ENCODE assay signal across 21 cellular contexts in the genomic region with DNA sequence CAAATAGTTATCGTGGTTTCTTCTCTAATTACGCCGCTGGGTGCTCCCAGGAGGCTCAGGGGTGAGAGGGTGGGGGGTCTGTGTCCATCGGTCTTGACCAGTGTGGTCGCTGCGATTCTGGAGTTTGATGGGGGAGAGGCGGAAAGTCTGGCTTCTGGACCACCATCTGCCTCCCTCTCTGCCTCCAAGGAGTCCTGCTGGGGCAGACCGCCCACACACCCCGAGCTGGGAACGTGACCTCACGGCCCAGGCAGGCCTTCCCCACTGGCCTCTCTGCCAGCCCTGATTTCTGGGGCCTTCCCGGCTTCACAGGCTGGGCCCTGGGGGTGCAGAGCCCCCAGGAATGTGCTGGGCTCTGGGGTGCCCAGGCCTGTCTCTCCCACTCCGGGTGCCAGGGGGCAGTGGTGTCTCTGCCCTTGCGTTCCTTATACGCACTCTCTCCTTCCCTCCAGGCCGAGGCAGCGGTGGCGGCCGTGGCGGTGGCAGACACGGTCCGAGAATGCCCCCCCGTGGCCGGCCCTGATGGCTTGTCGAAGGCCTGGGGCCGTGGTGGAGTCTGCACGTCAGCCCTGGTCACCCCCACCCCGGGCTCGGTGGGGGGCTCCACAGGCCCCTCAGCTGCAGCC. TPM values are rescaled to one million over a fixed set of nuclear protein-coding genes. Genes with fewer than 3 reads are reported as not detected.
DNase-seq lines count a peak whose midpoint lies in the region; ATAC-seq, FAIRE-seq and TF ChIP-seq lines count a peak whose summit lies in the region.
"Had no signal": no experiment of that assay in that cellular context is flagged by ENCODE, and none has a peak within 500 bp of the region (broad histone marks: within the 10 kb centered on the region; RNA-seq: fewer than 3 reads in every experiment).

No MANE protein-coding gene starts in this region.

- H3K14ac ChIP-seq in H9 (ENCODE audit: insufficient read depth, low read length) = no peak overlapping the region

- H4K20me1 ChIP-seq in H9 (ENCODE audit: control insufficient read depth, insufficient read depth, insufficient read length) = no peaks in the 10 kb centered on the region

- H4K91ac ChIP-seq in H9 (ENCODE audit: insufficient read length, low read depth, low read length) = no peak overlapping the region

- no peak overlapping the region for H3K23ac ChIP-seq in H9 (ENCODE audit: insufficient read length, low read depth, low read length)

- CTCF ChIA-PET in A549 (lab: Yijun Ruan, JAX) = interaction anchor here (0.6 to 1.9 kb wide), 5 partner anchors 13 to 407 kb away, joined by 3 to 6 read pairs (median 3); no protein-coding TSS in a partner anchor

- H3K4ac ChIP-seq in H9 (ENCODE audit: low read depth, low read length) = no peak overlapping the region

- no peak overlapping the region for H3K9ac ChIP-seq in H9 (ENCODE audit: extremely low read depth, insufficient read length, low read length)

- H4K8ac ChIP-seq in H9 (replicated peaks; ENCODE audit: insufficient read length, low read depth, low read length) = no peak overlapping the region

- no peaks in the 10 kb centered on the region for H3K27me3 Mint-ChIP-seq in H9 (ENCODE audit: low read depth)
- H3K27me3 Mint-ChIP-seq: activated CD4-positive, alpha-beta T cell treated with anti-CD3 and anti-CD28 coated beads, Interleukin-2, amount 10 ng/mL, durations not matched to agents 24 days and 14 days had no signal

- no peak overlapping the region for H3T11ph ChIP-seq in H9 (ENCODE audit: low read length)

- H3K27me3 ChIP-seq in H9 (ENCODE audit: insufficient read depth, low read length) (no peaks in the 10 kb centered on the region), aorta (ENCODE audit: control insufficient read depth in 1 of 2, insufficient read depth in 2 of 2, low read length in 1 of 2) (no peaks in the 10 kb centered on the region)
- H3K27me3 ChIP-seq: ascending aorta had no signal

- intact Hi-C loops in aorta (cut with DNase I) = no loop called here
- intact Hi-C loops in posterior cingulate gyrus (cut with DNase I) = no loop called here

- H3K79me2 ChIP-seq in H9 (ENCODE audit: insufficient read depth, low read length) = no peaks in the 10 kb centered on the region

- no peak overlapping the region for H2BK120ac ChIP-seq in H9 (ENCODE audit: low read depth, low read length, poor library complexity, severe bottlenecking)

- 0 out of 5 replicates have a peak, but pooled peaks of 1 of the 2 experiments have one; percentile 5 for TF ChIP-seq RAD21 in A549 (conservative IDR thresholded peaks at IDR 0.05 in 1 of 2, IDR thresholded peaks at IDR 0.05 in 1 of 2)

- H2BK5ac ChIP-seq in H9 (ENCODE audit: insufficient read length, low read length) = no peak overlapping the region

- 87% methylated on average over 23 of the region's 29 CpGs for WGBS in A549 (ENCODE audit: missing lambda C conversion rate)
- WGBS in H9 (ENCODE audit: extremely low coverage, insufficient read length, low lambda C conversion rate) = no CpG with 5 or more reads among the region's 29 CpGs
- WGBS in aorta, 2 donors = 81 to 82% methylated on average over 22 to 29 of the region's 29 CpGs

- no peak for TF ChIP-seq EP300 in A549 (IDR thresholded peaks at IDR 0.05)

- H2AFZ ChIP-seq in H9 (ENCODE audit: low read length) = no peak overlapping the region

- H3K4me3 ChIP-seq in A549 = no peak overlapping the region
- no peak overlapping the region for H3K4me3 ChIP-seq in aorta (ENCODE audit: low read length in 2 of 2)
- H3K4me3 ChIP-seq: ascending aorta had no signal

- no peak for TF ChIP-seq CTCF in A549 (IDR thresholded peaks at IDR 0.05)
- peak; percentile 55 for TF ChIP-seq CTCF in H9 (conservative IDR thresholded peaks at IDR 0.05)

- H4K5ac ChIP-seq in H9 (ENCODE audit: insufficient read length, low read depth, low read length) = no peak overlapping the region

- H2BK15ac ChIP-seq in H9 (ENCODE audit: low read depth, low read length) = no peak overlapping the region

- H3K79me1 ChIP-seq in H9 (ENCODE audit: insufficient read depth, low read depth, low read length, poor library complexity, severe bottlenecking) = no peaks in the 10 kb centered on the region

- no peaks in the 10 kb centered on the region for H3K4me1 ChIP-seq in A549
- no peaks in the 10 kb centered on the region for H3K4me1 ChIP-seq in H9 (ENCODE audit: insufficient read depth, low read length)
- no peaks in the 10 kb centered on the region for H3K4me1 ChIP-seq in aorta (ENCODE audit: control insufficient read depth in 1 of 2, insufficient read depth in 2 of 2, low read length in 2 of 2)
- H3K4me1 ChIP-seq: ascending aorta had no signal

- H3K23me2 ChIP-seq in H9 (ENCODE audit: insufficient read length, low read depth, low read length, poor library complexity, severe bottlenecking) = no peaks in the 10 kb centered on the region

- H3K36me3 Mint-ChIP-seq in H9 (ENCODE audit: insufficient read depth in 1 of 3, low read depth in 3 of 3) = peaks cover 3 to 7% (median 5%) of the 10 kb centered on the region in 3 experiments; a peak in 5 of 7 replicates

- H3K4me3 Mint-ChIP-seq in H9 = no peak overlapping the region
- H3K4me3 Mint-ChIP-seq: activated CD4-positive, alpha-beta T cell treated with anti-CD3 and anti-CD28 coated beads, Interleukin-2, amount 10 ng/mL, durations not matched to agents 24 days and 14 days; T-helper 2 cell treated with Interferon-gamma antibody and Interleukin-4, amounts not matched to agents 5 μg/mL and 100 μg/mL, for 36 hours had no signal

- POLR2A ChIA-PET in A549 (lab: Yijun Ruan, JAX) = no interaction called here

- H3K27ac ChIP-seq in A549 (no peak overlapping the region), H9 (ENCODE audit: insufficient read length, low read depth, low read length) (no peak overlapping the region), aorta (ENCODE audit: low read depth in 1 of 2, low read length in 2 of 2) (no peak overlapping the region)
- H3K27ac ChIP-seq: ascending aorta had no signal

- H3K4me2 ChIP-seq in A549 (no peak overlapping the region), H9 (ENCODE audit: insufficient read depth, insufficient read length, low read length) (no peak overlapping the region)

- ATAC-seq in A549 (peak; percentile 23 to 60; a peak in 3 of 6 replicates), SK-N-SH treated with all-trans-retinoic acid at 6 μM for 48 hours (peak; percentile 27), aorta (ENCODE audit: low FRiP score) (no peak), HG03442 (IDR thresholded peaks at IDR 0.05; ENCODE audit: unreplicated experiment) (no peak)
- ATAC-seq: right cardiac atrium had no signal

- no peak overlapping the region for H2BK20ac ChIP-seq in H9 (ENCODE audit: low read depth, low read length, poor library complexity, severe bottlenecking)

- DNase-seq in A549 (ENCODE audit: low read depth in 1 of 2, low spot score in 1 of 2) (no peak), H9 (no peak), iPS-NIHi7 (ENCODE audit: extremely low spot score) (peak; percentile 53), aorta (no peak), posterior cingulate gyrus (no peak), UCSD-AML1 (lab: John Stamatoyannopoulos, UW; ENCODE audit: unreplicated experiment) (no peak)
- DNase-seq: activated CD4-positive, alpha-beta T cell treated with anti-CD3 and anti-CD28 coated beads, Interleukin-2, amount 10 ng/mL, durations not matched to agents 24 days and 14 days; activated naive CD4-positive, alpha-beta T cell treated with Interleukin-2 at 50 U/mL for 16 hours; cortex of kidney; KBM-7; mesendoderm; NCI-H1417 treated with DMSO at 0.1 percent for 48 hours; NK-92 treated with Interleukin-12 subunit alpha and Interleukin-12 subunit beta, amount 100 ng/mL, for 24 hours; right cardiac atrium; SHP77 had no signal

- H3K27ac Mint-ChIP-seq in H9 = no peak overlapping the region
- H3K27ac Mint-ChIP-seq: activated CD4-positive, alpha-beta T cell treated with anti-CD3 and anti-CD28 coated beads, Interleukin-2, amount 10 ng/mL, durations not matched to agents 24 days and 14 days; T-helper 2 cell treated with Interferon-gamma antibody and Interleukin-4, amounts not matched to agents 5 μg/mL and 100 μg/mL, for 36 hours had no signal

- H3K4me1 Mint-ChIP-seq in H9 = peaks cover 3 to 4% of the 10 kb centered on the region in 2 experiments; a peak in 2 of 4 replicates
- H3K4me1 Mint-ChIP-seq: activated CD4-positive, alpha-beta T cell treated with anti-CD3 and anti-CD28 coated beads, Interleukin-2, amount 10 ng/mL, durations not matched to agents 24 days and 14 days had no signal

- H3K18ac ChIP-seq in H9 (ENCODE audit: insufficient read length, low read depth, low read length) = no peak overlapping the region

- no peak overlapping the region for H2AK5ac ChIP-seq in H9 (ENCODE audit: insufficient read length, low read length)

- no peak overlapping the region for H3K56ac ChIP-seq in H9 (ENCODE audit: insufficient read length, low read depth, low read length)

- FAIRE-seq in A549 (lab: Jason Lieb, UNC) = no peak
- FAIRE-seq: D721Med, islet of Langerhans had no signal

- no peak for TF ChIP-seq POLR2A in A549 (IDR thresholded peaks at IDR 0.05; ENCODE audit: low read length)

- H2BK12ac ChIP-seq in H9 (ENCODE audit: insufficient read length, low read depth, low read length) = no peak overlapping the region

- H3K9me3 ChIP-seq in A549 (no peaks in the 10 kb centered on the region), H9 (ENCODE audit: control insufficient read depth, low read depth, low read length) (no peaks in the 10 kb centered on the region), aorta (ENCODE audit: control insufficient read depth, low read length) (no peaks in the 10 kb centered on the region)
- H3K9me3 ChIP-seq: ascending aorta had no signal

- H3K36me3 ChIP-seq in aorta (ENCODE audit: control insufficient read depth in 1 of 2, insufficient read depth in 2 of 2, low read length in 1 of 2) = no peaks in the 10 kb centered on the region
- H3K36me3 ChIP-seq: ascending aorta had no signal

- H3K9me3 Mint-ChIP-seq in H9 = no peaks in the 10 kb centered on the region
- H3K9me3 Mint-ChIP-seq: activated CD4-positive, alpha-beta T cell treated with anti-CD3 and anti-CD28 coated beads, Interleukin-2, amount 10 ng/mL, durations not matched to agents 24 days and 14 days; T-helper 2 cell treated with Interferon-gamma antibody and Interleukin-4, amounts not matched to agents 5 μg/mL and 100 μg/mL, for 36 hours had no signal

TF ChIP-seq in A549, 52 proteins besides CTCF, POLR2A, EP300 and RAD21 (continues in another document):
- TF ChIP-seq KDM1A (IDR thresholded peaks at IDR 0.05; ENCODE audit: low read depth) (no peak), RCOR1 (IDR thresholded peaks at IDR 0.05; ENCODE audit: low read depth, low read length) (no peak)

RNA-seq across cellular contexts. Expression of gene KIF26A, which starts 19.0 kb away (rescaled TPM):
- 0.20 and 0.28 TPM in 2 replicates for polyA plus RNA-seq in A549 (2011; rRNA removed)
- 1.1 and 1.9 TPM in 2 replicates for polyA plus RNA-seq in A549 (2012; cell fraction: cytosol; rRNA removed)
- polyA plus RNA-seq in A549 (2012; cell fraction: nucleus; rRNA removed) = 2.4 and 3.7 TPM in 2 replicates
- polyA plus RNA-seq in A549 (2017; fragmentation: RNase III; extraction: RNeasy Plus Mini Kit Qiagen cat#74134 plus additional on column Dnase treatment) = 1.9 to 2.3 TPM (median 2.1 TPM) in 3 replicates
- polyA minus RNA-seq in A549 (2011; rRNA and poly(A)+ RNA removed) = 0.33 and 0.39 TPM in 2 replicates
- 43.0 and 44.2 TPM in 2 replicates for total RNA-seq in H9 (2021)
- total RNA-seq in aorta = 1 to 10 TPM; 4.6 to 8.3 TPM
- polyA plus RNA-seq in aorta = 1 to 10 TPM in 1 of 2 donors, under 1 TPM in 1; 0.13 to 1.9 TPM

Comparison
In these comparisons a context has a peak if more than half of its experiments do, and no peak if none do; other contexts are left out.
1. ATAC-seq: peak in A549 (2 of 2) and SK-N-SH treated with all-trans-retinoic acid at 6 μM for 48 hours (single experiment); none in aorta (single experiment) and HG03442 (single experiment).